In the genomic region with DNA sequence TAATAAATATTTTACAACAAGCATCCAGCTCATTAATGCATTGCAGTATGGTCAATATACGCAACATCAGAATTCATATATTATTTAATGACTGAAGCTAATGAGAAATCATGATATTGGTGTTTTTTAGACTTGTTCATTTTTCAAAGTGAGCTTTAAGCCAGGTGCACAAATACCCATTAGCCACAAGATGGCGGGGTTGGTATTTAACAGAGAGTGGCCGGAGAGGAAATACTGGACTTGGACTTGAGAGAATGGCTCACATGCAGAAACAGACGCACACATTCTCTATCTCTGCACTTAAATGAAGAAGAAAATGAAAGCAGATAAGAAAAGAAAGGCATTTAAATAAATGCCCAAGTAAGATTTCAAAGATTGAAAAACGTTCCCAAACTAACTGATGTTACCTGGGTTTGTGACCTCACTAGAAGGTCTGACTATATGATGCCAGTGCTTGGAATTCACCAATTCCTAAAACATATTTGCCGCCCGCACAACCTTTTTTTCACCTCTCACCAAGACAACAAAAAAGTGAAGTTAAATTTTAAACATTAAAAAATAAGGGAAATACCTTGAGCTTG, we compare ENCODE assay signal across 9 cellular contexts. TPM values are rescaled to one million over a fixed set of nuclear protein-coding genes. Genes with fewer than 3 reads are reported as not detected.
A peak's percentile ranks its signal among the peaks of the same experiment; 100 is the strongest.
DNase-seq lines count a peak whose midpoint lies in the region; ATAC-seq, FAIRE-seq and TF ChIP-seq lines count a peak whose summit lies in the region.
"Had no signal": no experiment of that assay in that cellular context is flagged by ENCODE, and none has a peak within 500 bp of the region (broad histone marks: within the 10 kb centered on the region; RNA-seq: fewer than 3 reads in every experiment).

No MANE protein-coding gene starts in this region.

- no peaks in the 10 kb centered on the region for H3K36me3 ChIP-seq in DOHH2 (ENCODE audit: control insufficient read depth, low read length)

- H3K27ac ChIP-seq in DOHH2 (ENCODE audit: low read depth, low read length): no peak overlapping the region
- H3K27ac ChIP-seq in substantia nigra (ENCODE audit: low read depth, low read length, poor library complexity, severe bottlenecking): no peak overlapping the region

- no peaks in the 10 kb centered on the region for H3K9me2 ChIP-seq in DOHH2 (replicated peaks; ENCODE audit: control insufficient read depth, low read length)

- peak overlapping the region in 2 of 5 experiments; percentile 11 to 74 for H3K27ac Mint-ChIP-seq in brain
- H3K27ac Mint-ChIP-seq: stimulated activated naive CD8-positive, alpha-beta T cell treated with anti-CD3 and anti-CD28 coated beads, Interleukin-15, Interleukin-2, amounts not matched to agents 100 ng/mL and 50 ng/mL, for 24 hours had no signal

- H3K27me3 Mint-ChIP-seq in brain: no peaks in the 10 kb centered on the region
- H3K27me3 Mint-ChIP-seq: stimulated activated naive CD8-positive, alpha-beta T cell treated with anti-CD3 and anti-CD28 coated beads, Interleukin-15, Interleukin-2, amounts not matched to agents 100 ng/mL and 50 ng/mL, for 24 hours had no signal

- H3K4me3 ChIP-seq in DOHH2 (ENCODE audit: low read length): no peak overlapping the region

- TF ChIP-seq CTCF in DOHH2 (IDR thresholded peaks at IDR 0.05; ENCODE audit: low read depth, low read length, poor library complexity, severe bottlenecking) (peak; percentile 68), brain (conservative IDR thresholded peaks at IDR 0.05) (peak; percentile 92)

- peaks cover 18% of the 10 kb centered on the region for H3K4me1 Mint-ChIP-seq in brain

- H3K9me3 Mint-ChIP-seq in brain: peaks cover 0 to 5% (median 0%) of the 10 kb centered on the region in 5 experiments
- H3K9me3 Mint-ChIP-seq: stimulated activated naive CD8-positive, alpha-beta T cell treated with anti-CD3 and anti-CD28 coated beads, Interleukin-15, Interleukin-2, amounts not matched to agents 100 ng/mL and 50 ng/mL, for 24 hours had no signal

- DNase-seq in NCI-H748 treated with DMSO at 0.1 percent for 48 hours (lab: John Stamatoyannopoulos, UW): peak; percentile 16
- DNase-seq in substantia nigra (lab: John Stamatoyannopoulos, UW): peak in 31 of 49 donors; percentile 0 to 51 (median 13)

- no peaks in the 10 kb centered on the region for H3K79me2 ChIP-seq in DOHH2 (ENCODE audit: control insufficient read depth, low read length)

- no peaks in the 10 kb centered on the region for H4K20me1 ChIP-seq in DOHH2 (ENCODE audit: control insufficient read depth, insufficient read depth, low read depth, low read length)

- H3K36me3 Mint-ChIP-seq in brain: no peaks in the 10 kb centered on the region

- no peak overlapping the region for H3K4me2 ChIP-seq in DOHH2 (ENCODE audit: low read length)

- no peaks in the 10 kb centered on the region for H3K9me3 ChIP-seq in DOHH2 (ENCODE audit: control insufficient read depth, insufficient read depth, low read length)

- peaks cover 12% of the 10 kb centered on the region; the same call in 1 of the 2 replicates for H3K27me3 ChIP-seq in DOHH2 (ENCODE audit: control insufficient read depth, low read length)

- no peak overlapping the region for H3K4me3 Mint-ChIP-seq in brain
- H3K4me3 Mint-ChIP-seq: stimulated activated naive CD8-positive, alpha-beta T cell treated with anti-CD3 and anti-CD28 coated beads, Interleukin-15, Interleukin-2, amounts not matched to agents 100 ng/mL and 50 ng/mL, for 24 hours had no signal

- H3F3A ChIP-seq in DOHH2 (ENCODE audit: control insufficient read depth, insufficient read depth): no peaks in the 10 kb centered on the region

- no peaks in the 10 kb centered on the region for H3K4me1 ChIP-seq in DOHH2 (ENCODE audit: control insufficient read depth, low read length)

- ATAC-seq in GM19035 (IDR thresholded peaks at IDR 0.05; ENCODE audit: unreplicated experiment) (peak; percentile 68), HG03159 (IDR thresholded peaks at IDR 0.05; ENCODE audit: unreplicated experiment) (peak; percentile 72), HG02973 (IDR thresholded peaks at IDR 0.05; ENCODE audit: unreplicated experiment) (no peak)

- FAIRE-seq in islet of Langerhans (lab: Jason Lieb, UNC): peak; percentile 97

RNA-seq across cellular contexts. Expression of gene CRBN, which starts 21.2 kb away (rescaled TPM):
- polyA plus RNA-seq in brain (ENCODE audit: insufficient read depth, low read depth, low replicate concordance): 13.6 TPM
